ENCODE assay signal across 1 cellular context in the genomic region with DNA sequence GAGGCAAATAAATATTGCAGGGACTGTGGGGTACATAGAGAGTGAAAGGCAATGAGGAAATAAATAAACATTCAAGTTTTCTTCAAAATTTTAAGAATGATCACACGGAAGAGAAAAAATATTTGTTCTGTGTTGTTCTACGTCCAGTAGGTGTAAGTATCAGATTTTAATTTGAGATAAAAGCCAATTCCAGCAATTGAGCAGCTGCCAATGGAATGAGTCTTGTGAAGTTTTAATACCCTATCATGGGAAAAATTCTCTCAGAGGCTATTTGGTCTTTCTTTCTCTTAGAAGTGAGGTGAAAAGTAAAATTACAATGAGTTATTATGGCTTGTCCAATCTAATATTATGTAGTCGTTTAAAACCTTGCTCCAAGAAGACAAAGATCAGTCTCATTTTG.
TF ChIP-seq lines count a peak whose summit lies in the region.

No MANE protein-coding gene starts in this region.

TF ChIP-seq in IMR-90, 13 proteins besides CTCF, POLR2A, EP300 and RAD21:
- TF ChIP-seq NFE2L2 (IDR thresholded peaks at IDR 0.05; ENCODE audit: low read depth, low read length), result no peak
- TF ChIP-seq MAFK (IDR thresholded peaks at IDR 0.05; ENCODE audit: low read depth, low read length), result no peak
- TF ChIP-seq MAZ (IDR thresholded peaks at IDR 0.05; ENCODE audit: borderline replicate concordance, low read depth, low read length), result no peak
- TF ChIP-seq, protein P1, sequence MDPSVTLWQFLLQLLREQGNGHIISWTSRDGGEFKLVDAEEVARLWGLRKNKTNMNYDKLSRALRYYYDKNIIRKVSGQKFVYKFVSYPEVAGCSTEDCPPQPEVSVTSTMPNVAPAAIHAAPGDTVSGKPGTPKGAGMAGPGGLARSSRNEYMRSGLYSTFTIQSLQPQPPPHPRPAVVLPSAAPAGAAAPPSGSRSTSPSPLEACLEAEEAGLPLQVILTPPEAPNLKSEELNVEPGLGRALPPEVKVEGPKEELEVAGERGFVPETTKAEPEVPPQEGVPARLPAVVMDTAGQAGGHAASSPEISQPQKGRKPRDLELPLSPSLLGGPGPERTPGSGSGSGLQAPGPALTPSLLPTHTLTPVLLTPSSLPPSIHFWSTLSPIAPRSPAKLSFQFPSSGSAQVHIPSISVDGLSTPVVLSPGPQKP (IDR thresholded peaks at IDR 0.05; ENCODE audit: borderline replicate concordance, low read depth, low read length), result no peak
- TF ChIP-seq RCOR1 (IDR thresholded peaks at IDR 0.05; ENCODE audit: insufficient replicate concordance, low read length), result no peak
- no peak for TF ChIP-seq MXI1 (IDR thresholded peaks at IDR 0.05; ENCODE audit: borderline replicate concordance, low read depth, low read length)
- no peak for TF ChIP-seq FOS (IDR thresholded peaks at IDR 0.05; ENCODE audit: low read depth, low read length)
- TF ChIP-seq BHLHE40 (IDR thresholded peaks at IDR 0.05; ENCODE audit: low read depth, low read length), result no peak
- TF ChIP-seq CHD1 (IDR thresholded peaks at IDR 0.05; ENCODE audit: low read depth, low read length), result no peak
- TF ChIP-seq RFX5 (IDR thresholded peaks at IDR 0.05; ENCODE audit: low read depth, low read length), result no peak
- no peak for TF ChIP-seq CEBPB (IDR thresholded peaks at IDR 0.05; ENCODE audit: low read depth, low read length)
- TF ChIP-seq, protein P2, sequence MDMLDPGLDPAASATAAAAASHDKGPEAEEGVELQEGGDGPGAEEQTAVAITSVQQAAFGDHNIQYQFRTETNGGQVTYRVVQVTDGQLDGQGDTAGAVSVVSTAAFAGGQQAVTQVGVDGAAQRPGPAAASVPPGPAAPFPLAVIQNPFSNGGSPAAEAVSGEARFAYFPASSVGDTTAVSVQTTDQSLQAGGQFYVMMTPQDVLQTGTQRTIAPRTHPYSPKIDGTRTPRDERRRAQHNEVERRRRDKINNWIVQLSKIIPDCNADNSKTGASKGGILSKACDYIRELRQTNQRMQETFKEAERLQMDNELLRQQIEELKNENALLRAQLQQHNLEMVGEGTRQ (IDR thresholded peaks at IDR 0.05; ENCODE audit: low read depth, low read length), result no peak
- no peak for TF ChIP-seq SMC3 (IDR thresholded peaks at IDR 0.05; ENCODE audit: low read depth, low read length)
TF ChIP-seq in IMR-90: peak in this region for 0.
